20 cellular contexts compared by ENCODE assay signal in the genomic region with DNA sequence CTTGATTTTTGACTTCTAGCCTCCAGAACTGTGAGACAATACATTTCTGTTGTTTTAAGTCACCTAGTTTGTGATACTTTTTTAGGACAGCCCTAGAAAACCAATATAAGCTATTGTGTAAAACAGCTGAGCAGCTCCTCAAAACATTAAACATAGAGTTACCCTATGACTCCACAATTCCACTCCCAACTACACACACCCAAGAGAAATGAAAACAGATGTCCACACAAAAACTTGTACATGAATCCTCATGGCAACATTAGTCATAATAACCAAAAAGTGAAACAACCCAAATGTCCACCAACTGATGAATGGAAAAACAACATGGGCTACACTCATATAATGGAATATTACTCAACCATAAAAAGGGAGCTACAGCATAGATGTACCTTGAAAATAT. TPM values are rescaled to one million over a fixed set of nuclear protein-coding genes. Genes with fewer than 3 reads are reported as not detected.
DNase-seq lines count a peak whose midpoint lies in the region; ATAC-seq, FAIRE-seq and TF ChIP-seq lines count a peak whose summit lies in the region.
"Had no signal": no experiment of that assay in that cellular context is flagged by ENCODE, and none has a peak within 500 bp of the region (broad histone marks: within the 10 kb centered on the region; RNA-seq: fewer than 3 reads in every experiment).

No MANE protein-coding gene starts in this region.

- H3K9me3 ChIP-seq in esophagus muscularis mucosa (no peaks in the 10 kb centered on the region), gastroesophageal sphincter (no peaks in the 10 kb centered on the region), suprapubic skin (no peaks in the 10 kb centered on the region)
- H3K9me3 ChIP-seq: BE2C, Peyer's patch had no signal

- TF ChIP-seq POLR2A in esophagus muscularis mucosa (IDR thresholded peaks at IDR 0.05; ENCODE audit: low read depth) (no peak), gastroesophageal sphincter (IDR thresholded peaks at IDR 0.05) (no peak), suprapubic skin (IDR thresholded peaks at IDR 0.05) (no peak), GM12891 (IDR thresholded peaks at IDR 0.05; ENCODE audit: low read depth, low read length) (no peak)

- peak; percentile 8 for ATAC-seq in gastroesophageal sphincter
- ATAC-seq: SK-N-SH treated with all-trans-retinoic acid at 6 μM for 48 hours had no signal

- DNase-seq in EH (ENCODE audit: low read depth) (peak; percentile 28), esophagus muscularis mucosa (ENCODE audit: extremely low spot score) (no peak), suprapubic skin (ENCODE audit: low spot score in 2 of 2) (no peak), NCI-H524 (lab: John Stamatoyannopoulos, UW) (no peak), GM12891 (ENCODE audit: insufficient read length, low spot score) (no peak)
- DNase-seq in activated CD4-positive, alpha-beta T cell treated with anti-CD3 and anti-CD28 coated beads for 4 hours, result no peak
- DNase-seq: BE2C, H7, KG1, NCI-H1105 treated with DMSO at 0.1 percent for 48 hours, NCI-H1694, NCI-H2081, NCI-H2171, NCI-H345, NCI-H524 treated with DMSO at 0.1 percent for 48 hours, NCI-H82 had no signal

- no peak for FAIRE-seq in GM12891 (lab: Jason Lieb, UNC)

- H3K4me1 ChIP-seq in esophagus muscularis mucosa (peaks cover 47 to 90% (median 87%) of the 10 kb centered on the region in 4 donors), gastroesophageal sphincter (peaks cover 18 to 90% (median 31%) of the 10 kb centered on the region in 3 donors), suprapubic skin (peaks cover 32% of the 10 kb centered on the region)

- H3K36me3 ChIP-seq in esophagus muscularis mucosa, result no peaks in the 10 kb centered on the region
- H3K36me3 ChIP-seq in gastroesophageal sphincter, result no peaks in the 10 kb centered on the region
- no peaks in the 10 kb centered on the region for H3K36me3 ChIP-seq in suprapubic skin
- H3K36me3 ChIP-seq: Peyer's patch had no signal

- H3K4me3 ChIP-seq in esophagus muscularis mucosa (no peak overlapping the region), gastroesophageal sphincter (no peak overlapping the region), suprapubic skin (no peak overlapping the region)
- H3K4me3 ChIP-seq: Peyer's patch had no signal

- TF ChIP-seq CTCF in esophagus muscularis mucosa (IDR thresholded peaks at IDR 0.05) (no peak), gastroesophageal sphincter (IDR thresholded peaks at IDR 0.05) (no peak), suprapubic skin (IDR thresholded peaks at IDR 0.05) (no peak)

- H3K27ac ChIP-seq in esophagus muscularis mucosa (replicated peaks in 1 of 4), result peak overlapping the region; percentile 26 to 89 (median 36)
- peak overlapping the region in 3 of 4 donors; percentile 9 to 92 (median 90) for H3K27ac ChIP-seq in gastroesophageal sphincter
- peak overlapping the region; percentile 19 for H3K27ac ChIP-seq in suprapubic skin
- H3K27ac ChIP-seq: Peyer's patch had no signal

- TF ChIP-seq EP300 in esophagus muscularis mucosa (IDR thresholded peaks at IDR 0.05), result no peak
- no peak for TF ChIP-seq EP300 in gastroesophageal sphincter (IDR thresholded peaks at IDR 0.05)
- TF ChIP-seq EP300 in suprapubic skin (IDR thresholded peaks at IDR 0.05), result no peak

- no peaks in the 10 kb centered on the region for H3K27me3 ChIP-seq in esophagus muscularis mucosa
- H3K27me3 ChIP-seq in gastroesophageal sphincter, result no peaks in the 10 kb centered on the region
- no peaks in the 10 kb centered on the region for H3K27me3 ChIP-seq in suprapubic skin
- H3K27me3 ChIP-seq: BE2C, Peyer's patch had no signal

- intact Hi-C loops in esophagus muscularis mucosa (cut with DNase I), result no loop called here

TF ChIP-seq in GM12891, 5 proteins besides CTCF, POLR2A, EP300 and RAD21:
- TF ChIP-seq POU2F2 (IDR thresholded peaks at IDR 0.05; ENCODE audit: low read depth, low read length), result no peak

RNA-seq across cellular contexts. Expression of a gene that starts 32.6 kb away (rescaled TPM):
- total RNA-seq in esophagus muscularis mucosa (1,000 to 10,000 TPM; 1,001 to 2,170 (median 1,411) TPM), gastroesophageal sphincter (1,000 to 10,000 TPM in 3 of 4 donors, 100 to 1,000 TPM in 1; 825 to 2,193 (median 1,462) TPM), suprapubic skin (100 to 1,000 TPM in 2 of 4 donors, 10 to 100 TPM in 2; 64.1 to 145 (median 99.5) TPM)
- polyA plus RNA-seq in GM12891 (2012; ENCODE audit: low read depth, missing spikeins), result 1.7 TPM
- total RNA-seq: OCI-LY7 had no signal

Comparison
In these comparisons a context has a peak if more than half of its experiments do, and no peak if none do; other contexts are left out.
1. H3K27ac ChIP-seq: peak in every context shown above with its lines; median percentile 90 in gastroesophageal sphincter; 36 in esophagus muscularis mucosa; 19 in suprapubic skin.
2. RNA of a gene that starts 32.6 kb away (total RNA-seq): 825 to 2,193 TPM in gastroesophageal sphincter and 1,001 to 2,170 TPM in esophagus muscularis mucosa; 64.1 to 145 TPM in suprapubic skin; every median in the first group is over 4 times any median in the second.